ENCODE assay signal across 9 cellular contexts in the genomic region with DNA sequence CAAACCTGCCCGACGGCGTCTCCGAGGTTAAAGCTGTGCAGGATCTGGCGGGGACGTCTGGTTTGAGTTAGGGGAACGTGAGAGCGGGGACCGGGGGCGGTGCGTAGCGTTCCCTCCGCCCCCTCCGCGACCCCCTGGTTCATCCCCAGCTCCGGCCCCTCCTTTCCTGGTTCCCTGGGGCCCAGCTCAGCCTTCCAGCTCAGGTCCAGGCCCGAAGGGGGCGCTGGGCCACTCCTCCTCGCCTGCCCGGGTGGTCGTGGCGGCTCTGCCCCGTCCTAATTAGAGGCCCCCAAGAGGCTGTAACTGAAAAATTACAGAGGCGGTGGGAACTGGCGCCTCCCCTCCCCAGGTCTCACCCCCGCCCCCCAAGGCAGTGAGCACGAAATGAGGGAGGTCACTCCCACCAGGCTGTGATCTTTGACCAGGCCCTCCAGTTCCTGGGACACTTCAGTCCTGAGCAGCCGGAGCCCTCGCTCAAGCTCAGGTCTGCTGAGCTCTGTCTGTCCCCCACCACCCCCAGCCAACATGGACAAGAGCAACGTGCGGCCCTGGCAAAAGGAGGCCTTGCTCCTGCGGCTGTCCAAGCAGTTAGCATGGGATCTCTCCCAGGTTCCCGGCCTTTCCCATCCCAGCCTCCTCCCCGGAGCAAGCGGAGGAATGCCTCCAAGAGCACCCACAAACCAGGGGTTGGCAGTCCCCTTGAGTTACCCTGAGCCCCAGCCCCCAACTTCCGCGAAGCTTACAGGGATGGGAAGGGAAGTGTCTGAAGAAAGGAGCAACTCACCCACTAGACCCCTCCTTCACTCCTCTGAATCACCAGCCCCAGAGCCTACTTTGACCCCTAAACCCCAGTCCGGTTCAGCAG. TPM values are rescaled to one million over a fixed set of nuclear protein-coding genes. Genes with fewer than 3 reads are reported as not detected.
DNase-seq lines count a peak whose midpoint lies in the region; ATAC-seq and TF ChIP-seq lines count a peak whose summit lies in the region.
"Had no signal": no experiment of that assay in that cellular context is flagged by ENCODE, and none has a peak within 500 bp of the region (broad histone marks: within the 10 kb centered on the region; RNA-seq: fewer than 3 reads in every experiment).

No MANE protein-coding gene starts in this region.

- intact Hi-C loops in activated naive CD4-positive, alpha-beta T cell treated with anti-CD3 and anti-CD28 coated beads for 36 hours (cut with micrococcal nuclease) = no loop called here
- intact Hi-C loops in vagina (cut with DNase I) = loop anchor here (1.0 to 2.0 kb wide), 2 partner anchors 15 to 41 kb away; no protein-coding TSS in a partner anchor

- H3K27ac ChIP-seq in mesenchymal stem cell (ENCODE audit: low read length, poor library complexity, severe bottlenecking) = peak overlapping the region; percentile 95
- peak overlapping the region; percentile 85 for H3K27ac ChIP-seq in vagina

- DNase-seq in activated naive CD4-positive, alpha-beta T cell treated with anti-CD3 and anti-CD28 coated beads for 36 hours = no peak
- no peak for DNase-seq in activated naive CD4-positive, alpha-beta T cell treated with anti-CD3 and anti-CD28 coated beads, Interleukin-2, amount 50 U/mL, for 72 hours (ENCODE audit: low spot score in 2 of 2)
- DNase-seq in central memory CD8-positive, alpha-beta T cell (ENCODE audit: low spot score in 2 of 2) = no peak
- peak; percentile 63 for DNase-seq in mesenchymal stem cell
- no peak for DNase-seq in vagina (ENCODE audit: extremely low spot score in 2 of 2)
- DNase-seq in HUDEP-2 (lab: John Stamatoyannopoulos, UW; ENCODE audit: unreplicated experiment in 76 of 76) = no peak
- no peak for DNase-seq in NCI-H226
- DNase-seq in activated CD4-positive, CD25-positive, alpha-beta regulatory T cell treated with anti-CD3 and anti-CD28 coated beads, Interleukin-2, amount 50 U/mL, for 72 hours = no peak

- CTCF ChIA-PET in activated naive CD4-positive, alpha-beta T cell treated with anti-CD3 and anti-CD28 coated beads for 36 hours (lab: Charles Lee) = interaction anchor here (1.0 to 4.8 kb wide), 9 partner anchors 9 to 245 kb away, joined by 3 to 85 read pairs (median 9); a partner anchor contains a TSS

- H3K36me3 ChIP-seq in mesenchymal stem cell (ENCODE audit: control insufficient read depth in 1 of 2, insufficient read depth in 2 of 2, low read depth in 1 of 2, low read length in 2 of 2) = peaks cover 8 to 17% of the 10 kb centered on the region in 2 experiments
- H3K36me3 ChIP-seq in vagina = no peaks in the 10 kb centered on the region

- H2BK120ac ChIP-seq in mesenchymal stem cell (ENCODE audit: low read depth, low read length) = peak overlapping the region; percentile 94

- no peak for TF ChIP-seq CTCF in vagina (IDR thresholded peaks at IDR 0.05)

- H2BK15ac ChIP-seq in mesenchymal stem cell (ENCODE audit: low read depth, poor library complexity, severe bottlenecking) = peak overlapping the region; percentile 99

- peak overlapping the region; percentile 94 for H3K9ac ChIP-seq in mesenchymal stem cell (ENCODE audit: low read length)

- peak overlapping the region; percentile 42 to 96 for H2BK12ac ChIP-seq in mesenchymal stem cell (ENCODE audit: low read length in 2 of 2)

- H3K9me3 ChIP-seq in mesenchymal stem cell (ENCODE audit: control insufficient read depth, low read length) (no peaks in the 10 kb centered on the region), vagina (no peaks in the 10 kb centered on the region)

- H3K23ac ChIP-seq in mesenchymal stem cell (ENCODE audit: low read length in 2 of 2) = peak overlapping the region; percentile 81 to 94

- peak overlapping the region; percentile 90 to 97 for H3K4ac ChIP-seq in mesenchymal stem cell (ENCODE audit: low read depth in 1 of 2, low read length in 2 of 2)

- H3K27me3 ChIP-seq in mesenchymal stem cell (ENCODE audit: control insufficient read depth in 1 of 2, insufficient read depth in 1 of 2, low read length in 2 of 2) (no peaks in the 10 kb centered on the region), vagina (no peaks in the 10 kb centered on the region)

- H3K36me3 Mint-ChIP-seq in activated naive CD4-positive, alpha-beta T cell treated with anti-CD3 and anti-CD28 coated beads for 36 hours (ENCODE audit: low read depth) = no peaks in the 10 kb centered on the region
- H3K36me3 Mint-ChIP-seq in activated naive CD4-positive, alpha-beta T cell treated with anti-CD3 and anti-CD28 coated beads, Interleukin-2, amount 50 U/mL, for 72 hours = peaks cover 0 to under 1% of the 10 kb centered on the region in 2 donors
- H3K36me3 Mint-ChIP-seq in central memory CD8-positive, alpha-beta T cell (ENCODE audit: insufficient read depth) = peaks cover 17% of the 10 kb centered on the region

- no peaks in the 10 kb centered on the region for H3K27me3 Mint-ChIP-seq in activated naive CD4-positive, alpha-beta T cell treated with anti-CD3 and anti-CD28 coated beads for 36 hours (ENCODE audit: low read depth)
- no peaks in the 10 kb centered on the region for H3K27me3 Mint-ChIP-seq in central memory CD8-positive, alpha-beta T cell

- peak overlapping the region; percentile 93 for H3K27ac Mint-ChIP-seq in activated naive CD4-positive, alpha-beta T cell treated with anti-CD3 and anti-CD28 coated beads for 36 hours
- H3K27ac Mint-ChIP-seq in activated naive CD4-positive, alpha-beta T cell treated with anti-CD3 and anti-CD28 coated beads, Interleukin-2, amount 50 U/mL, for 72 hours = peak overlapping the region in 1 of 2 donors; percentile 77
- peak overlapping the region; percentile 83 for H3K27ac Mint-ChIP-seq in central memory CD8-positive, alpha-beta T cell (ENCODE audit: low read depth)

- H3K4me1 ChIP-seq in mesenchymal stem cell (ENCODE audit: control insufficient read depth, insufficient read depth, low read depth, low read length) (peaks cover 51% of the 10 kb centered on the region), vagina (peaks cover 55% of the 10 kb centered on the region)

- H3K18ac ChIP-seq in mesenchymal stem cell (ENCODE audit: low read depth in 1 of 2, low read length in 2 of 2) = peak overlapping the region; percentile 98 to 99

- peaks cover 5% of the 10 kb centered on the region for H3K79me1 ChIP-seq in mesenchymal stem cell (replicated peaks; ENCODE audit: low read length, poor library complexity, severe bottlenecking)

- peak overlapping the region; percentile 96 for H4K91ac ChIP-seq in mesenchymal stem cell (ENCODE audit: low read length)

- ATAC-seq in activated naive CD4-positive, alpha-beta T cell treated with anti-CD3 and anti-CD28 coated beads, Interleukin-2, amount 50 U/mL, for 72 hours = no peak
- no peak for ATAC-seq in central memory CD8-positive, alpha-beta T cell (replicated peaks; ENCODE audit: extremely low read depth, poor library complexity, severe bottlenecking)

- H3K14ac ChIP-seq in mesenchymal stem cell (ENCODE audit: low read length in 2 of 2) = peak overlapping the region; percentile 29 to 76

- peak overlapping the region; percentile 57 for H2AK5ac ChIP-seq in mesenchymal stem cell (ENCODE audit: low read length, severe bottlenecking)

- peaks cover 48% of the 10 kb centered on the region for H3K4me1 Mint-ChIP-seq in activated naive CD4-positive, alpha-beta T cell treated with anti-CD3 and anti-CD28 coated beads for 36 hours (ENCODE audit: low read depth)
- peaks cover 41% of the 10 kb centered on the region for H3K4me1 Mint-ChIP-seq in central memory CD8-positive, alpha-beta T cell

- peak in 1 of 2 donors; percentile 10 for TF ChIP-seq POLR2A in vagina (IDR thresholded peaks at IDR 0.05)

- H2AFZ ChIP-seq in mesenchymal stem cell (ENCODE audit: low read depth, low read length) = no peak overlapping the region

- no peaks in the 10 kb centered on the region for H3K9me3 Mint-ChIP-seq in activated naive CD4-positive, alpha-beta T cell treated with anti-CD3 and anti-CD28 coated beads for 36 hours
- H3K9me3 Mint-ChIP-seq in activated naive CD4-positive, alpha-beta T cell treated with anti-CD3 and anti-CD28 coated beads, Interleukin-2, amount 50 U/mL, for 72 hours = peaks cover 0 to under 1% of the 10 kb centered on the region in 2 donors
- H3K9me3 Mint-ChIP-seq in central memory CD8-positive, alpha-beta T cell = no peaks in the 10 kb centered on the region

- H3K4me3 ChIP-seq in mesenchymal stem cell (ENCODE audit: insufficient read depth in 1 of 2, low read depth in 1 of 2, low read length in 2 of 2) (peak overlapping the region; percentile 21 to 99), vagina (peak overlapping the region; percentile 58 to 68)

- peak overlapping the region; percentile 92 for H3K4me3 Mint-ChIP-seq in activated naive CD4-positive, alpha-beta T cell treated with anti-CD3 and anti-CD28 coated beads for 36 hours
- H3K4me3 Mint-ChIP-seq in central memory CD8-positive, alpha-beta T cell = peak overlapping the region; percentile 79

- WGBS in mesenchymal stem cell = 5% methylated on average over 27 of the region's 38 CpGs

- H2BK5ac ChIP-seq in mesenchymal stem cell (ENCODE audit: low read depth, low read length, poor library complexity, severe bottlenecking) = peak overlapping the region; percentile 48

- peak overlapping the region; percentile 44 for H3K4me2 ChIP-seq in mesenchymal stem cell (ENCODE audit: low read length, poor library complexity, severe bottlenecking)

- H4K8ac ChIP-seq in mesenchymal stem cell (ENCODE audit: low read length) = peak overlapping the region; percentile 98

RNA-seq across cellular contexts. Expression of a gene that starts 3.3 kb away (rescaled TPM):
- total RNA-seq in activated naive CD4-positive, alpha-beta T cell treated with anti-CD3 and anti-CD28 coated beads for 36 hours = under 1 TPM; 0.15 to 0.26 TPM
- total RNA-seq in activated naive CD4-positive, alpha-beta T cell treated with anti-CD3 and anti-CD28 coated beads, Interleukin-2, amount 50 U/mL, for 72 hours = under 1 TPM; 0.31 to 0.36 TPM
- polyA plus RNA-seq in mesenchymal stem cell (2013, experiment 1 of 2) = 318 TPM
- 313 TPM for polyA plus RNA-seq in mesenchymal stem cell (2013, experiment 2 of 2)
- 45.2 TPM for total RNA-seq in vagina

RNA-seq across cellular contexts. Expression of a gene that starts 21.9 kb away (rescaled TPM):
- not detected for total RNA-seq in activated naive CD4-positive, alpha-beta T cell treated with anti-CD3 and anti-CD28 coated beads for 36 hours
- total RNA-seq in activated naive CD4-positive, alpha-beta T cell treated with anti-CD3 and anti-CD28 coated beads, Interleukin-2, amount 50 U/mL, for 72 hours = not detected
- 0.44 TPM for polyA plus RNA-seq in mesenchymal stem cell (2013, experiment 1 of 2)
- 0.38 TPM for polyA plus RNA-seq in mesenchymal stem cell (2013, experiment 2 of 2)
- total RNA-seq in vagina = 1.7 TPM
- total RNA-seq: activated CD8-positive, alpha-beta memory T cell treated with anti-CD3 and anti-CD28 coated beads for 36 hours had no signal

RNA-seq across cellular contexts. Expression of a gene that starts 22.7 kb away (rescaled TPM):
- 1 to 10 TPM; 2.0 to 2.6 TPM for total RNA-seq in activated naive CD4-positive, alpha-beta T cell treated with anti-CD3 and anti-CD28 coated beads for 36 hours
- 1 to 10 TPM; 2.6 to 4.9 TPM for total RNA-seq in activated naive CD4-positive, alpha-beta T cell treated with anti-CD3 and anti-CD28 coated beads, Interleukin-2, amount 50 U/mL, for 72 hours
- polyA plus RNA-seq in mesenchymal stem cell (2013, experiment 1 of 2) = 29.1 TPM
- polyA plus RNA-seq in mesenchymal stem cell (2013, experiment 2 of 2) = 26.9 TPM
- 19.2 TPM for total RNA-seq in vagina

RNA-seq across cellular contexts. Expression of a gene that starts 24.6 kb away (rescaled TPM):
- 10 to 100 TPM; 45.9 to 49.7 TPM for total RNA-seq in activated naive CD4-positive, alpha-beta T cell treated with anti-CD3 and anti-CD28 coated beads for 36 hours
- total RNA-seq in activated naive CD4-positive, alpha-beta T cell treated with anti-CD3 and anti-CD28 coated beads, Interleukin-2, amount 50 U/mL, for 72 hours = 10 to 100 TPM; 45.9 to 55.4 TPM
- 314 TPM for polyA plus RNA-seq in mesenchymal stem cell (2013, experiment 1 of 2)
- polyA plus RNA-seq in mesenchymal stem cell (2013, experiment 2 of 2) = 328 TPM
- 130 TPM for total RNA-seq in vagina

RNA-seq across cellular contexts. Expression of a gene that starts 31.4 kb away (rescaled TPM):
- 10 to 100 TPM; 24.0 to 25.3 TPM for total RNA-seq in activated naive CD4-positive, alpha-beta T cell treated with anti-CD3 and anti-CD28 coated beads for 36 hours
- total RNA-seq in activated naive CD4-positive, alpha-beta T cell treated with anti-CD3 and anti-CD28 coated beads, Interleukin-2, amount 50 U/mL, for 72 hours = 10 to 100 TPM; 32.1 to 33.5 TPM
- 37.1 TPM for polyA plus RNA-seq in mesenchymal stem cell (2013, experiment 1 of 2)
- polyA plus RNA-seq in mesenchymal stem cell (2013, experiment 2 of 2) = 35.4 TPM
- total RNA-seq in vagina = 37.1 TPM

Comparison
In these comparisons a context has a peak if more than half of its experiments do, and no peak if none do; other contexts are left out.
1. RNA of a gene that starts 3.3 kb away (total RNA-seq): 45.2 TPM in vagina (single experiment); 0.31 to 0.36 TPM in activated naive CD4-positive, alpha-beta T cell treated with anti-CD3 and anti-CD28 coated beads, Interleukin-2, amount 50 U/mL, for 72 hours and 0.15 to 0.26 TPM in activated naive CD4-positive, alpha-beta T cell treated with anti-CD3 and anti-CD28 coated beads for 36 hours; every median in the first group is over 10 times any median in the second.